In genomic region chr17:44314524-44314868, GRCh38 we compare ENCODE assay signal across 14 cellular contexts. TPM values are rescaled to one million over a fixed set of nuclear protein-coding genes. Genes with fewer than 3 reads are reported as not detected.
DNase-seq lines count a peak whose midpoint lies in the region; ATAC-seq and TF ChIP-seq lines count a peak whose summit lies in the region.
"Had no signal": no experiment of that assay in that cellular context is flagged by ENCODE, and none has a peak within 500 bp of the region (broad histone marks: within the 10 kb centered on the region; RNA-seq: fewer than 3 reads in every experiment).

No MANE protein-coding gene starts in this region.

- H3K27me3 ChIP-seq in CD8-positive, alpha-beta T cell (ENCODE audit: insufficient read depth, low read length), result peaks cover 23% of the 10 kb centered on the region
- no peaks in the 10 kb centered on the region for H3K27me3 ChIP-seq in WERI-Rb-1 (ENCODE audit: insufficient read depth, low read depth, severe bottlenecking)

- no peak overlapping the region for H3K27ac ChIP-seq in CD8-positive, alpha-beta T cell (ENCODE audit: low read depth, low read length)
- no peak overlapping the region for H3K27ac ChIP-seq in WERI-Rb-1
- H3K27ac ChIP-seq: gastrocnemius medialis, HL-60, uterus had no signal

- no peak overlapping the region for H3K27ac Mint-ChIP-seq in CD8-positive, alpha-beta T cell
- H3K27ac Mint-ChIP-seq in activated T-helper 17 cell treated with anti-CD3 and anti-CD28 coated beads, Interleukin-2, amount 50 U/mL, for 72 hours, result no peak overlapping the region
- peak overlapping the region in 1 of 10 donors; percentile 59 for H3K27ac Mint-ChIP-seq in naive thymus-derived CD8-positive, alpha-beta T cell

- H3K36me3 ChIP-seq in CD8-positive, alpha-beta T cell (ENCODE audit: insufficient read depth, low read length), result no peaks in the 10 kb centered on the region
- H3K36me3 ChIP-seq in WERI-Rb-1, result peaks cover 60% of the 10 kb centered on the region
- H3K36me3 ChIP-seq: uterus had no signal

- peaks cover 7% of the 10 kb centered on the region for H3K36me3 Mint-ChIP-seq in CD8-positive, alpha-beta T cell
- peaks cover 5% of the 10 kb centered on the region for H3K36me3 Mint-ChIP-seq in activated T-helper 17 cell treated with anti-CD3 and anti-CD28 coated beads, Interleukin-2, amount 50 U/mL, for 72 hours (ENCODE audit: low read depth)
- H3K36me3 Mint-ChIP-seq in naive thymus-derived CD8-positive, alpha-beta T cell, result peaks cover 0 to 6% (median 0%) of the 10 kb centered on the region in 3 donors

- H3K9me3 Mint-ChIP-seq in CD8-positive, alpha-beta T cell, result no peaks in the 10 kb centered on the region
- H3K9me3 Mint-ChIP-seq in activated T-helper 17 cell treated with anti-CD3 and anti-CD28 coated beads, Interleukin-2, amount 50 U/mL, for 72 hours, result no peaks in the 10 kb centered on the region
- no peaks in the 10 kb centered on the region for H3K9me3 Mint-ChIP-seq in naive thymus-derived CD8-positive, alpha-beta T cell

- CTCF ChIA-PET in CD8-positive, alpha-beta T cell (lab: Charles Lee), result interaction anchor here (1.3 kb wide), 1 partner anchor 103 kb away, joined by 3 read pairs; no protein-coding TSS in a partner anchor

- intact Hi-C loops in CD8-positive, alpha-beta T cell (cut with DNase I, micrococcal nuclease), result no loop called here

- no peak for TF ChIP-seq CTCF in CD8-positive, alpha-beta T cell (IDR thresholded peaks at IDR 0.05)
- TF ChIP-seq CTCF in GM13976 (IDR thresholded peaks at IDR 0.05; ENCODE audit: borderline replicate concordance, control extremely low read depth, extremely low read depth, insufficient read depth, missing control alignments), result no peak
- TF ChIP-seq CTCF in WERI-Rb-1 (IDR thresholded peaks at IDR 0.05; ENCODE audit: low read depth, low read length), result no peak

- POLR2A ChIA-PET in CD8-positive, alpha-beta T cell (lab: Charles Lee), result interaction anchor here (1.0 kb wide), 1 partner anchor 94 kb away, joined by 3 read pairs; no protein-coding TSS in a partner anchor
- POLR2A ChIA-PET in naive thymus-derived CD8-positive, alpha-beta T cell (lab: Charles Lee), result interaction anchor here (14.5 kb wide), 1 partner anchor 99 kb away, joined by 445 read pairs; the partner anchor contains the start of gene UBTF

- peaks cover 37% of the 10 kb centered on the region for H3K27me3 Mint-ChIP-seq in CD8-positive, alpha-beta T cell (ENCODE audit: low read depth)
- H3K27me3 Mint-ChIP-seq in activated T-helper 17 cell treated with anti-CD3 and anti-CD28 coated beads, Interleukin-2, amount 50 U/mL, for 72 hours, result peaks cover 23% of the 10 kb centered on the region
- H3K27me3 Mint-ChIP-seq in naive thymus-derived CD8-positive, alpha-beta T cell, result peaks cover 15 to 42% (median 34%) of the 10 kb centered on the region in 5 donors

- H3K4me3 ChIP-seq in CD8-positive, alpha-beta T cell (ENCODE audit: low read depth, low read length), result peak overlapping the region; percentile 54
- no peak overlapping the region for H3K4me3 ChIP-seq in WERI-Rb-1 (ENCODE audit: low read depth, low read length)
- H3K4me3 ChIP-seq: uterus had no signal

- H3K4me1 ChIP-seq in CD8-positive, alpha-beta T cell (ENCODE audit: insufficient read depth, low read length), result peaks cover 19% of the 10 kb centered on the region

- peaks cover 19% of the 10 kb centered on the region for H3K4me1 Mint-ChIP-seq in CD8-positive, alpha-beta T cell (ENCODE audit: low read depth)
- H3K4me1 Mint-ChIP-seq in activated T-helper 17 cell treated with anti-CD3 and anti-CD28 coated beads, Interleukin-2, amount 50 U/mL, for 72 hours, result peaks cover 12% of the 10 kb centered on the region
- peaks cover 18 to 23% (median 20%) of the 10 kb centered on the region in 4 donors for H3K4me1 Mint-ChIP-seq in naive thymus-derived CD8-positive, alpha-beta T cell

- in situ Hi-C loops in GM13976 (cut with MboI; ENCODE audit: low sequenced_read_pairs, unreplicated experiment), result no loop called here

- peak overlapping the region; percentile 66 for H3K4me3 Mint-ChIP-seq in CD8-positive, alpha-beta T cell
- peak overlapping the region; percentile 49 for H3K4me3 Mint-ChIP-seq in activated T-helper 17 cell treated with anti-CD3 and anti-CD28 coated beads, Interleukin-2, amount 50 U/mL, for 72 hours
- peak overlapping the region; percentile 28 to 78 (median 65) for H3K4me3 Mint-ChIP-seq in naive thymus-derived CD8-positive, alpha-beta T cell

- DNase-seq in CD8-positive, alpha-beta T cell, result no peak
- DNase-seq in GM13976 (ENCODE audit: low spot score) (peak; percentile 17), 8988T (no peak), WERI-Rb-1 (no peak)
- DNase-seq in naive thymus-derived CD8-positive, alpha-beta T cell, result peak in 1 of 10 donors; percentile 16
- DNase-seq: activated gamma-delta T cell treated with Interleukin-2 at 50 U/mL for 16 hours, EL, gastrocnemius medialis, OCI-M1, uterus had no signal

- no peaks in the 10 kb centered on the region for H3K9me3 ChIP-seq in CD8-positive, alpha-beta T cell (ENCODE audit: low read length)
- H3K9me3 ChIP-seq in WERI-Rb-1 (ENCODE audit: severe bottlenecking), result peaks cover 2% of the 10 kb centered on the region
- H3K9me3 ChIP-seq: gastrocnemius medialis, uterus had no signal

- no peak for ATAC-seq in CD8-positive, alpha-beta T cell
- no peak for ATAC-seq in activated T-helper 17 cell treated with anti-CD3 and anti-CD28 coated beads, Interleukin-2, amount 50 U/mL, for 72 hours (replicated peaks)
- no peak for ATAC-seq in naive thymus-derived CD8-positive, alpha-beta T cell
- ATAC-seq in GM21360 (IDR thresholded peaks at IDR 0.05; ENCODE audit: unreplicated experiment), result no peak
- ATAC-seq: gastrocnemius medialis had no signal

RNA-seq across cellular contexts. Expression of gene RUNDC3A, which starts 6.1 kb away (rescaled TPM):
- total RNA-seq in CD8-positive, alpha-beta T cell, result under 1 TPM in 1 of 2 experiments, not detected in 1; 0.19 TPM
- total RNA-seq in activated T-helper 17 cell treated with anti-CD3 and anti-CD28 coated beads, Interleukin-2, amount 50 U/mL, for 72 hours, result under 1 TPM; 0.41 to 0.53 TPM
- total RNA-seq in naive thymus-derived CD8-positive, alpha-beta T cell, result not detected
- not detected for polyA plus RNA-seq in naive thymus-derived CD8-positive, alpha-beta T cell
- total RNA-seq: gastrocnemius medialis had no signal

RNA-seq across cellular contexts. Expression of gene SLC25A39, which starts 10.1 kb away (rescaled TPM):
- total RNA-seq in CD8-positive, alpha-beta T cell, result 10 to 100 TPM; 73.1 to 77.7 TPM
- 100 to 1,000 TPM in 1 of 2 donors, 10 to 100 TPM in 1; 60.3 to 114 TPM for total RNA-seq in activated T-helper 17 cell treated with anti-CD3 and anti-CD28 coated beads, Interleukin-2, amount 50 U/mL, for 72 hours
- 10 to 100 TPM; 94.9 to 98.8 TPM for total RNA-seq in naive thymus-derived CD8-positive, alpha-beta T cell
- polyA plus RNA-seq in naive thymus-derived CD8-positive, alpha-beta T cell, result 100 to 1,000 TPM; 133 to 176 (median 162) TPM

RNA-seq across cellular contexts. Expression of gene GRN, which starts 30.6 kb away (rescaled TPM):
- 10 to 100 TPM in 1 of 2 experiments, 1 to 10 TPM in 1; 8.5 to 13.2 TPM for total RNA-seq in CD8-positive, alpha-beta T cell
- 10 to 100 TPM; 48.5 to 54.5 TPM for total RNA-seq in activated T-helper 17 cell treated with anti-CD3 and anti-CD28 coated beads, Interleukin-2, amount 50 U/mL, for 72 hours
- total RNA-seq in naive thymus-derived CD8-positive, alpha-beta T cell, result 10 to 100 TPM; 27.5 to 33.5 TPM
- 10 to 100 TPM; 24.8 to 43.7 (median 41.6) TPM for polyA plus RNA-seq in naive thymus-derived CD8-positive, alpha-beta T cell

RNA-seq across cellular contexts. Expression of gene SLC4A1, which starts 46.6 kb away (rescaled TPM):
- not detected for total RNA-seq in CD8-positive, alpha-beta T cell
- total RNA-seq in activated T-helper 17 cell treated with anti-CD3 and anti-CD28 coated beads, Interleukin-2, amount 50 U/mL, for 72 hours, result not detected
- not detected for total RNA-seq in naive thymus-derived CD8-positive, alpha-beta T cell
- polyA plus RNA-seq in naive thymus-derived CD8-positive, alpha-beta T cell, result not detected
- total RNA-seq: dermis microvascular lymphatic vessel endothelial cell had no signal

RNA-seq across cellular contexts. Expression of gene FAM171A2, which starts 49.2 kb away (rescaled TPM):
- under 1 TPM; 0.24 to 0.44 TPM for total RNA-seq in CD8-positive, alpha-beta T cell
- total RNA-seq in activated T-helper 17 cell treated with anti-CD3 and anti-CD28 coated beads, Interleukin-2, amount 50 U/mL, for 72 hours, result under 1 TPM; 0.17 to 0.32 TPM
- 1 to 10 TPM; 1.3 to 1.5 TPM for total RNA-seq in naive thymus-derived CD8-positive, alpha-beta T cell
- polyA plus RNA-seq in naive thymus-derived CD8-positive, alpha-beta T cell, result under 1 TPM; 0.08 to 0.33 (median 0.10) TPM
